In the genomic region with DNA sequence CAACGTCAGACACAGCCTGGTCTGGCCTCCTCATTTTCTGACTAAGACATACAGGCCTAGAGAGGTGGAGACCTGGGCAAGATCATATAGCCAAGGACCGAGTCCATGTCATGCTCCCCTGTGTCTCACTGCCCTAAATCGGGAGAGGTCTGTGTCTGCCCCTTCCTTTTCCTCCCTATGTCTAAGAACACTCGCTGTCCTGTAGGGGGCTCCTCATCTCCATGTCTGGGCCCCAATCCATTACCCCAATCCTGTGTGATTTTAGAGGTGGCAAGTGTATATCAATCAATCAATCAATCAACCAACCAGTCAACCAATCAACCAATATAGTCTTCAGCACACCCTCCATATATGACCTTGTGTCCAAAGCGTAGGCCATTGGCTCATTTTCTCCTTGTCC, we compare ENCODE assay signal across 16 cellular contexts.
DNase-seq lines count a peak whose midpoint lies in the region; ATAC-seq and TF ChIP-seq lines count a peak whose summit lies in the region.
"Had no signal": no experiment of that assay in that cellular context is flagged by ENCODE, and none has a peak within 500 bp of the region (broad histone marks: within the 10 kb centered on the region; RNA-seq: fewer than 3 reads in every experiment).

No MANE protein-coding gene starts in this region.

- peaks cover 17% of the 10 kb centered on the region for H3K4me1 Mint-ChIP-seq in type B pancreatic cell (ENCODE audit: unreplicated experiment)

- peaks cover 16% of the 10 kb centered on the region for H3K27me3 Mint-ChIP-seq in type B pancreatic cell
- H3K27me3 Mint-ChIP-seq: activated CD8-positive, alpha-beta T cell treated with anti-CD3 and anti-CD28 coated beads for 36 hours had no signal

- TF ChIP-seq CTCF in kidney epithelial cell (IDR thresholded peaks at IDR 0.05; ENCODE audit: insufficient read depth, low read length, poor library complexity, severe bottlenecking) (peak; percentile 19), type B pancreatic cell (conservative IDR thresholded peaks at IDR 0.05) (no peak)

- ATAC-seq in HG02763 (IDR thresholded peaks at IDR 0.05; ENCODE audit: unreplicated experiment) (no peak), HG03354 (IDR thresholded peaks at IDR 0.05; ENCODE audit: poor library complexity, severe bottlenecking, unreplicated experiment) (no peak)
- ATAC-seq: activated CD8-positive, alpha-beta T cell treated with anti-CD3 and anti-CD28 coated beads for 36 hours; gastrocnemius medialis had no signal

- peaks cover 6% of the 10 kb centered on the region for H3K9me3 Mint-ChIP-seq in type B pancreatic cell
- H3K9me3 Mint-ChIP-seq: activated CD8-positive, alpha-beta T cell treated with anti-CD3 and anti-CD28 coated beads for 36 hours had no signal

- H3K36me3 Mint-ChIP-seq in type B pancreatic cell = peaks cover 4% of the 10 kb centered on the region

- H3K27ac Mint-ChIP-seq in type B pancreatic cell = no peak overlapping the region
- H3K27ac Mint-ChIP-seq: activated CD8-positive, alpha-beta T cell treated with anti-CD3 and anti-CD28 coated beads for 36 hours had no signal

- H3K4me3 ChIP-seq in H7 (ENCODE audit: insufficient read depth, low read depth, low read length) = no peak overlapping the region
- no peak overlapping the region for H3K4me3 ChIP-seq in kidney epithelial cell (ENCODE audit: low read depth, low read length)
- H3K4me3 ChIP-seq: gastrocnemius medialis, suprapubic skin had no signal

- H3K4me3 Mint-ChIP-seq in type B pancreatic cell = no peak overlapping the region
- H3K4me3 Mint-ChIP-seq: activated CD8-positive, alpha-beta T cell treated with anti-CD3 and anti-CD28 coated beads for 36 hours had no signal

- H3K36me3 ChIP-seq in H7 (replicated peaks; ENCODE audit: control insufficient read depth, insufficient read depth, low read length) (no peaks in the 10 kb centered on the region), kidney epithelial cell (ENCODE audit: control insufficient read depth, insufficient read depth, low read length) (no peaks in the 10 kb centered on the region)
- H3K36me3 ChIP-seq: gastrocnemius medialis, suprapubic skin had no signal

- H3K27me3 ChIP-seq in H7 (ENCODE audit: control insufficient read depth, insufficient read depth, low read length) (no peaks in the 10 kb centered on the region), kidney epithelial cell (ENCODE audit: control insufficient read depth, insufficient read depth, low read length) (no peaks in the 10 kb centered on the region)
- H3K27me3 ChIP-seq: suprapubic skin had no signal

- DNase-seq in EL (peak; percentile 21), H7 (peak; percentile 64), SK-MEL-5 (ENCODE audit: low read depth, low spot score) (peak; percentile 20), kidney epithelial cell (ENCODE audit: low read depth) (no peak), type B pancreatic cell (ENCODE audit: extremely low spot score, unreplicated experiment) (no peak)
- DNase-seq: activated CD8-positive, alpha-beta T cell treated with anti-CD3 and anti-CD28 coated beads for 36 hours; anterior cingulate cortex; gastrocnemius medialis; islet precursor cell; midbrain; NCI-H1105 treated with DMSO at 0.1 percent for 48 hours; NCI-H524; SHP77 had no signal

- in situ Hi-C loops in SK-MEL-5 (cut with HindIII; ENCODE audit: low pct_unique_long_range_greater_than_20kb, low sequenced_read_pairs) = no loop called here

Comparison
In these comparisons a context has a peak if more than half of its experiments do, and no peak if none do; other contexts are left out.
1. DNase-seq: peak in EL (single experiment), H7 (single experiment) and SK-MEL-5 (single experiment); none in kidney epithelial cell (single experiment) and type B pancreatic cell (single experiment).